ENCODE assay signal across 1 cellular context in the genomic region with DNA sequence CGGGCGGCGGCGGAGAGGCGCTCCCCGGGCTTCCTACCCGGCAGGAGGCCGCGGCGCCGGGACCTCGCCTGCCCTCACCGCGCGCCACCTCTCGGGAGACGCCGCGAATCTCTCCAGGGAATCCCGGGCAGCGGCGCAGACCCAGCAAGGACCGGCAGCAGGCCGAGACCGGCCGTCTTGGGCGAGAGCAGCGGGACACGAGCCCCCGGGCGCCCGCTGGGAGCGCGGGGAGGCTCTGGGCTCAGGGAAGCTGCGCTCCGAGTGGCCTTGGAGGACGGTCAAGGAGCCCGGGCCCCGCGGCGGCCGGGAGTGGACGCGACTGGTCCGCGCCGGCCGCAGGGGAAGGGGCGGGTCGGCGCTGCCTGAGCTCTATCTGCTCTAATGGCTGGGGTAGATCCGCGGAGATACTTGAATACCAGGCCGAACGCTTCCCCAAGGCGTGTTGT.
TF ChIP-seq lines count a peak whose summit lies in the region.

No MANE protein-coding gene starts in this region.

TF ChIP-seq in SK-N-SH, 30 proteins besides CTCF, POLR2A, EP300 and RAD21 (continued from another document):
- TF ChIP-seq REST (IDR thresholded peaks at IDR 0.05; ENCODE audit: low read depth, low read length) (no peak), TAF1 (IDR thresholded peaks at IDR 0.05; ENCODE audit: borderline replicate concordance, low read depth, low read length) (no peak), NRF1 (IDR thresholded peaks at IDR 0.05; ENCODE audit: low read depth, low read length) (no peak), GATA2 (CRISPR knock-in tag; IDR thresholded peaks at IDR 0.05) (no peak), USF1 (IDR thresholded peaks at IDR 0.05; ENCODE audit: borderline replicate concordance, low read depth) (no peak), MXI1 (IDR thresholded peaks at IDR 0.05; ENCODE audit: low read depth, low read length) (no peak), TEAD4 (IDR thresholded peaks at IDR 0.05; ENCODE audit: borderline replicate concordance, insufficient read depth) (no peak), RXRA (IDR thresholded peaks at IDR 0.05; ENCODE audit: borderline replicate concordance, low read depth) (no peak)
- TF ChIP-seq, protein P1, sequence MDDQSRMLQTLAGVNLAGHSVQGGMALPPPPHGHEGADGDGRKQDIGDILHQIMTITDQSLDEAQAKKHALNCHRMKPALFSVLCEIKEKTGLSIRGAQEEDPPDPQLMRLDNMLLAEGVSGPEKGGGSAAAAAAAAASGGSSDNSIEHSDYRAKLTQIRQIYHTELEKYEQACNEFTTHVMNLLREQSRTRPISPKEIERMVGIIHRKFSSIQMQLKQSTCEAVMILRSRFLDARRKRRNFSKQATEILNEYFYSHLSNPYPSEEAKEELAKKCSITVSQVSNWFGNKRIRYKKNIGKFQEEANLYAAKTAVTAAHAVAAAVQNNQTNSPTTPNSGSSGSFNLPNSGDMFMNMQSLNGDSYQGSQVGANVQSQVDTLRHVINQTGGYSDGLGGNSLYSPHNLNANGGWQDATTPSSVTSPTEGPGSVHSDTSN (IDR thresholded peaks at IDR 0.05): no peak
- TF ChIP-seq, protein P2, sequence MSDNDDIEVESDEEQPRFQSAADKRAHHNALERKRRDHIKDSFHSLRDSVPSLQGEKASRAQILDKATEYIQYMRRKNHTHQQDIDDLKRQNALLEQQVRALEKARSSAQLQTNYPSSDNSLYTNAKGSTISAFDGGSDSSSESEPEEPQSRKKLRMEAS (IDR thresholded peaks at IDR 0.05; ENCODE audit: low read depth): no peak
TF ChIP-seq in SK-N-SH: peak in this region for 0.
